8 cellular contexts compared by ENCODE assay signal in genomic region chr19:737591-738093, GRCh38. TPM values are rescaled to one million over a fixed set of nuclear protein-coding genes. Genes with fewer than 3 reads are reported as not detected.
A peak's percentile ranks its signal among the peaks of the same experiment; 100 is the strongest.
DNase-seq lines count a peak whose midpoint lies in the region; ATAC-seq and TF ChIP-seq lines count a peak whose summit lies in the region.

No MANE protein-coding gene starts in this region.

- H3K23ac ChIP-seq in trophoblast cell (ENCODE audit: low read length): no peak overlapping the region

- no peak overlapping the region for H2AK5ac ChIP-seq in trophoblast cell (ENCODE audit: low read length)

- H2BK12ac ChIP-seq in trophoblast cell (ENCODE audit: low read length): no peak overlapping the region

- no peak overlapping the region for H2BK120ac ChIP-seq in trophoblast cell (ENCODE audit: insufficient read depth, low read length, poor library complexity)

- H3K36me3 ChIP-seq in trophoblast cell (ENCODE audit: control insufficient read depth in 1 of 2, insufficient read depth in 2 of 2, low read length in 2 of 2): no peaks in the 10 kb centered on the region

- H4K8ac ChIP-seq in trophoblast cell (ENCODE audit: low read depth, low read length): no peak overlapping the region

- H2AFZ ChIP-seq in trophoblast cell (ENCODE audit: insufficient read depth, low read length, poor library complexity): no peak overlapping the region

- H3K4me2 ChIP-seq in trophoblast cell (ENCODE audit: low read length): no peak overlapping the region

- H3K27ac ChIP-seq in trophoblast cell (ENCODE audit: low read depth, low read length): no peak overlapping the region

- no peak overlapping the region for H2BK5ac ChIP-seq in trophoblast cell (ENCODE audit: low read depth, low read length, poor library complexity)

- H3K79me1 ChIP-seq in trophoblast cell (ENCODE audit: low read length): no peaks in the 10 kb centered on the region

- no peaks in the 10 kb centered on the region for H3K4me1 ChIP-seq in trophoblast cell (ENCODE audit: control insufficient read depth in 1 of 2, insufficient read depth in 2 of 2, low read length in 2 of 2)

- no peaks in the 10 kb centered on the region for H3K79me2 ChIP-seq in trophoblast cell (ENCODE audit: control insufficient read depth, insufficient read depth, low read length, poor library complexity)

- no peak overlapping the region for H3K18ac ChIP-seq in trophoblast cell (ENCODE audit: low read length)

- no CpG with 5 or more reads among the region's 22 CpGs for WGBS in trophoblast cell (ENCODE audit: extremely low coverage, insufficient coverage, insufficient read length)

- ATAC-seq in HG03175 (IDR thresholded peaks at IDR 0.05; ENCODE audit: unreplicated experiment): no peak
- ATAC-seq in GM21381 (IDR thresholded peaks at IDR 0.05; ENCODE audit: unreplicated experiment): no peak
- no peak for ATAC-seq in HG02623 (IDR thresholded peaks at IDR 0.05; ENCODE audit: unreplicated experiment)

- DNase-seq in GM12865 (ENCODE audit: low read depth) (peak; percentile 42), NCI-H2227 (lab: John Stamatoyannopoulos, UW; ENCODE audit: unreplicated experiment) (peak; percentile 53), activated T-cell treated with anti-CD3 and anti-CD28 coated beads for 1 hour (ENCODE audit: low read depth) (peak; percentile 54), fibroblast of mammary gland (ENCODE audit: low read depth) (peak; percentile 20), trophoblast cell (peak; percentile 98)

- no peaks in the 10 kb centered on the region for H3K27me3 ChIP-seq in trophoblast cell (ENCODE audit: insufficient read depth, low read length)

- no peak overlapping the region for H4K91ac ChIP-seq in trophoblast cell (ENCODE audit: low read depth, low read length)

- H4K12ac ChIP-seq in trophoblast cell (ENCODE audit: low read depth, low read length): no peak overlapping the region

- H3K14ac ChIP-seq in trophoblast cell (ENCODE audit: low read length): no peak overlapping the region

- peaks cover 6% of the 10 kb centered on the region for H3K9me3 ChIP-seq in trophoblast cell (ENCODE audit: insufficient read depth, low read depth, low read length)

- no peak overlapping the region for H3K4ac ChIP-seq in trophoblast cell (ENCODE audit: low read depth, low read length)

- peak; percentile 71 for TF ChIP-seq CTCF in GM12865 (IDR thresholded peaks at IDR 0.05; ENCODE audit: insufficient read depth, low read depth, low read length, missing control alignments)
- peak; percentile 53 for TF ChIP-seq CTCF in fibroblast of mammary gland (conservative IDR thresholded peaks at IDR 0.05; ENCODE audit: control insufficient read depth, insufficient read depth, low read depth, low read length)

- H3K4me3 ChIP-seq in GM12865 (ENCODE audit: low read depth, low read length) (no peak overlapping the region), fibroblast of mammary gland (ENCODE audit: control insufficient read depth, low read depth, low read length) (no peak overlapping the region), trophoblast cell (ENCODE audit: low read depth, low read length) (no peak overlapping the region)

- H3K9ac ChIP-seq in trophoblast cell (ENCODE audit: low read length): no peak overlapping the region

RNA-seq across cellular contexts. Expression of gene MISP, which starts 13.3 kb away (rescaled TPM):
- 0.15 and 0.19 TPM in 2 replicates for polyA plus RNA-seq in trophoblast cell (2013)

RNA-seq across cellular contexts. Expression of gene PALM, which starts 28.9 kb away (rescaled TPM):
- 11.3 and 12.7 TPM in 2 replicates for polyA plus RNA-seq in trophoblast cell (2013)

RNA-seq across cellular contexts. Expression of gene PRSS57, which starts 42.4 kb away (rescaled TPM):
- polyA plus RNA-seq in trophoblast cell (2013): 0.04 TPM in 1 of 2 replicates, not detected in the other

RNA-seq across cellular contexts. Expression of gene PTBP1, which starts 59.6 kb away (rescaled TPM):
- 654 and 679 TPM in 2 replicates for polyA plus RNA-seq in trophoblast cell (2013)

Comparison
In these comparisons a context has a peak if more than half of its experiments do, and no peak if none do; other contexts are left out.
1. DNase-seq: peak in every context shown above with its lines; median percentile 98 in trophoblast cell; 54 in activated T-cell treated with anti-CD3 and anti-CD28 coated beads for 1 hour; 53 in NCI-H2227; 42 in GM12865; 20 in fibroblast of mammary gland.